ENCODE assay signal across 8 cellular contexts in the genomic region with DNA sequence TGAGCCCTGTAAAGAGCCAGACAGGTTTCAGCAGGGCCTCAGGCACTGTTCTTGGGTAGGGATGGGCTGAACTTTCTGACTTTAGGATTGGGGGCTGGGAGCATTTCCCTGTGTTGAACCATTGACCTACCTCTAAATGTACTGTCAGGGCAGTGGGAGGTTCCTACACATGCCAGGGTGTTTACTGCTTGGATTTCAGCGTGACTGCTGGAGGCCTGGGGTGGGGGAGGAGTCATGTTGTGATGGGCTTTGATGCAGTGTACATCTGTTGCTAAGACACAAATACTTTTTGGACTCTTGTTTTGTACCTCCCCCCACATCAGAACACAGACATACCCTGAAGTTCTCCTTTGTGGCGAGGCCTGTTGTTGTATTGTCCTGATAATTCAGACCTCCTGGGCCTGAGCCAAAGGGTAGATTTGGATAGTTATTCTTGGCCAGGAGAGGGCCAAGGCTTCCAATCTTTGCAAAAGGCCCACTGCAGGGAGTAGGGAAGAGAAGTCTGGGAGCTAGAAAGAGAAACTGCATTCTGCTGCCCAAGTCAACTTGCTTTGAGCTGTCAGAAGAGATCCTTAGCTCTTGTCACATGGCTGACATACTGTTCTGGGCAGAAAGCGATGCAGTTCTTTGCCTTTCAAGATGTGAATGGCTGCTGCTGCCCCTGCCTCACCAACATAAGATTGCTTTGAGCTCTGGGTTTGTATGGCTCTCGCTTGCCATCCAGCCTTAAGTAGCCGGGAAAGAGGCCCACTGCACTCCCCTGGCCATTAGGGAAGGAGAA. TPM values are rescaled to one million over a fixed set of nuclear protein-coding genes. Genes with fewer than 3 reads are reported as not detected.
DNase-seq lines count a peak whose midpoint lies in the region; ATAC-seq, FAIRE-seq and TF ChIP-seq lines count a peak whose summit lies in the region.

No MANE protein-coding gene starts in this region.

- TF ChIP-seq RAD21 in liver (IDR thresholded peaks at IDR 0.05), result peak; percentile 14 to 16

- TF ChIP-seq CTCF in chondrocyte (IDR thresholded peaks at IDR 0.05), result peak; percentile 37
- peak; percentile 3 for TF ChIP-seq CTCF in liver (IDR thresholded peaks at IDR 0.05; ENCODE audit: low read depth, low read length, missing input control)
- TF ChIP-seq CTCF in transverse colon (IDR thresholded peaks at IDR 0.05), result no peak

- FAIRE-seq in frontal cortex (lab: Jason Lieb, UNC), result no peak

- H3K9me3 Mint-ChIP-seq in CD4-positive, CD25-positive, alpha-beta regulatory T cell, result no peaks in the 10 kb centered on the region
- H3K9me3 Mint-ChIP-seq in chondrocyte (ENCODE audit: low read depth), result no peaks in the 10 kb centered on the region

- peaks cover 10 to 78% (median 48%) of the 10 kb centered on the region in 4 donors for H3K4me1 Mint-ChIP-seq in CD4-positive, CD25-positive, alpha-beta regulatory T cell
- peaks cover 79% of the 10 kb centered on the region for H3K4me1 Mint-ChIP-seq in chondrocyte (ENCODE audit: low read depth)

- 49% methylated on average over 5 of the region's 5 CpGs for WGBS in liver
- WGBS in transverse colon (ENCODE audit: low coverage in 1 of 2), 2 donors, result 39 to 57% methylated on average over 3 to 5 of the region's 5 CpGs

- peak overlapping the region in 2 of 3 donors; percentile 28 to 83 for H3K27ac Mint-ChIP-seq in CD4-positive, CD25-positive, alpha-beta regulatory T cell
- H3K27ac Mint-ChIP-seq in chondrocyte (ENCODE audit: unreplicated experiment), result peak overlapping the region; percentile 100

- no peak overlapping the region for H3K27ac ChIP-seq in CD4-positive, CD25-positive, alpha-beta regulatory T cell (ENCODE audit: insufficient read depth, low read length, poor library complexity, severe bottlenecking)
- H3K27ac ChIP-seq in liver (ENCODE audit: low read depth in 1 of 2, low read length in 2 of 2), result peak overlapping the region; percentile 93 to 99
- peak overlapping the region; percentile 97 to 99 (median 98) for H3K27ac ChIP-seq in transverse colon

- H3K27me3 Mint-ChIP-seq in CD4-positive, CD25-positive, alpha-beta regulatory T cell, result peaks cover 4% of the 10 kb centered on the region
- H3K27me3 Mint-ChIP-seq in chondrocyte (ENCODE audit: low read depth), result no peaks in the 10 kb centered on the region

- no peak overlapping the region for H3K4me3 ChIP-seq in CD4-positive, CD25-positive, alpha-beta regulatory T cell (ENCODE audit: low read depth, low read length)
- peak overlapping the region; percentile 5 to 12 (median 9) for H3K4me3 ChIP-seq in liver (ENCODE audit: low read depth in 1 of 3, low read length in 3 of 3)
- H3K4me3 ChIP-seq in transverse colon, result peak overlapping the region in 1 of 4 donors; percentile 87

- peaks cover 46% of the 10 kb centered on the region for H3K4me1 ChIP-seq in CD4-positive, CD25-positive, alpha-beta regulatory T cell (ENCODE audit: control insufficient read depth, insufficient read depth, low read length, poor library complexity, severe bottlenecking)
- peaks cover 31 to 66% (median 53%) of the 10 kb centered on the region in 4 donors for H3K4me1 ChIP-seq in liver (ENCODE audit: control insufficient read depth in 4 of 4, insufficient read depth in 4 of 4, low read length in 3 of 4)
- peaks cover 44 to 73% (median 67%) of the 10 kb centered on the region in 4 donors for H3K4me1 ChIP-seq in transverse colon

- no peak for DNase-seq in CD4-positive, CD25-positive, alpha-beta regulatory T cell
- peak; percentile 24 for DNase-seq in NCI-H2227 treated with DMSO at 0.1 percent for 48 hours (lab: John Stamatoyannopoulos, UW)
- no peak for DNase-seq in chondrocyte (ENCODE audit: low spot score)
- DNase-seq in transverse colon, result peak; percentile 50
- no peak for DNase-seq in frontal cortex (ENCODE audit: low spot score in 2 of 2)

- intact Hi-C loops in transverse colon (cut with DNase I; ENCODE audit: low total_unique reads), result no loop called here

- no peak for ATAC-seq in CD4-positive, CD25-positive, alpha-beta regulatory T cell (ENCODE audit: low read depth in 2 of 2)
- ATAC-seq in HG02678 (IDR thresholded peaks at IDR 0.05; ENCODE audit: unreplicated experiment) (no peak), GM21360 (IDR thresholded peaks at IDR 0.05; ENCODE audit: unreplicated experiment) (no peak)

- H3K27me3 ChIP-seq in CD4-positive, CD25-positive, alpha-beta regulatory T cell (ENCODE audit: control insufficient read depth, insufficient read depth, low read length), result no peaks in the 10 kb centered on the region
- H3K27me3 ChIP-seq in liver (ENCODE audit: control insufficient read depth in 4 of 4, insufficient read depth in 4 of 4, low read length in 3 of 4) (no peaks in the 10 kb centered on the region), transverse colon (no peaks in the 10 kb centered on the region)

- H3K36me3 Mint-ChIP-seq in CD4-positive, CD25-positive, alpha-beta regulatory T cell, result peaks cover 27% of the 10 kb centered on the region
- H3K36me3 Mint-ChIP-seq in chondrocyte (ENCODE audit: low read depth), result peaks cover 25% of the 10 kb centered on the region

- peaks cover 35% of the 10 kb centered on the region for H3K36me3 ChIP-seq in CD4-positive, CD25-positive, alpha-beta regulatory T cell (ENCODE audit: control insufficient read depth, insufficient read depth, low read length)
- H3K36me3 ChIP-seq in liver (ENCODE audit: control insufficient read depth in 4 of 4, insufficient read depth in 3 of 4, low read depth in 1 of 4, low read length in 3 of 4) (peaks cover 0 to 9% (median 8%) of the 10 kb centered on the region in 4 donors), transverse colon (peaks cover 0 to 13% (median 6%) of the 10 kb centered on the region in 4 donors)

- TF ChIP-seq POLR2A in transverse colon (IDR thresholded peaks at IDR 0.05), result no peak

- in situ Hi-C loops in transverse colon (cut with MboI; ENCODE audit: low pct_ligation_motif_present in 1 of 4, low pct_unique_long_range_greater_than_20kb in 1 of 4, low sequenced_read_pairs in 3 of 4), result no loop called here

- H3K9me3 ChIP-seq in CD4-positive, CD25-positive, alpha-beta regulatory T cell (ENCODE audit: control insufficient read depth in 2 of 2, low read length in 2 of 2), result no peaks in the 10 kb centered on the region
- H3K9me3 ChIP-seq in liver (ENCODE audit: control insufficient read depth in 4 of 4, low read length in 3 of 4) (no peaks in the 10 kb centered on the region), transverse colon (no peaks in the 10 kb centered on the region)

- H3K9ac ChIP-seq in liver (ENCODE audit: low read depth in 1 of 2, low read length in 2 of 2), result peak overlapping the region in 1 of 2 donors; percentile 94

- peak overlapping the region in 2 of 4 donors; percentile 7 to 38 for H3K4me3 Mint-ChIP-seq in CD4-positive, CD25-positive, alpha-beta regulatory T cell
- H3K4me3 Mint-ChIP-seq in chondrocyte (ENCODE audit: unreplicated experiment), result peak overlapping the region; percentile 94

- TF ChIP-seq EP300 in transverse colon (IDR thresholded peaks at IDR 0.05; ENCODE audit: low read depth), result no peak

TF ChIP-seq in liver, 16 proteins besides CTCF, POLR2A, EP300 and RAD21 (continues in another document):
- TF ChIP-seq GABPA (IDR thresholded peaks at IDR 0.05 in 1 of 2, conservative IDR thresholded peaks at IDR 0.05 in 1 of 2) (no peak), RXRA (IDR thresholded peaks at IDR 0.05) (peak; percentile 84 to 88), YY1 (IDR thresholded peaks at IDR 0.05) (no peak), NR2F2 (IDR thresholded peaks at IDR 0.05) (peak; percentile 54), ZBTB33 (IDR thresholded peaks at IDR 0.05) (no peak), SP1 (IDR thresholded peaks at IDR 0.05) (peak; percentile 78), HNF4A (conservative IDR thresholded peaks at IDR 0.05) (peak; percentile 78 to 80)

RNA-seq across cellular contexts. Expression of gene NFE2L1, which starts 3.7 kb away (rescaled TPM):
- total RNA-seq in CD4-positive, CD25-positive, alpha-beta regulatory T cell, result 41.0 TPM
- polyA plus RNA-seq in CD4-positive, CD25-positive, alpha-beta regulatory T cell, result 1 to 10 TPM; 6.7 to 9.9 (median 7.3) TPM
- total RNA-seq in chondrocyte (290 to 445 TPM (median 444 TPM) in 3 replicates), liver (10 to 100 TPM; 37.5 to 79.5 TPM), transverse colon (100 to 1,000 TPM; 173 to 242 (median 211) TPM), frontal cortex (22.4 TPM)
- polyA plus RNA-seq in liver, result 10 to 100 TPM; 14.3 to 77.7 TPM

RNA-seq across cellular contexts. Expression of gene COPZ2, which starts 14.3 kb away (rescaled TPM):
- total RNA-seq in CD4-positive, CD25-positive, alpha-beta regulatory T cell, result 0.59 TPM
- 1 to 10 TPM in 3 of 4 donors, under 1 TPM in 1; 0.55 to 4.1 (median 2.6) TPM for polyA plus RNA-seq in CD4-positive, CD25-positive, alpha-beta regulatory T cell
- total RNA-seq in chondrocyte (157 to 228 TPM (median 219 TPM) in 3 replicates), liver (10 to 100 TPM in 1 of 2 donors, 1 to 10 TPM in 1; 2.6 to 13.3 TPM), transverse colon (10 to 100 TPM in 2 of 4 donors, 1 to 10 TPM in 2; 6.0 to 11.2 (median 8.3) TPM), frontal cortex (3.3 TPM)
- 10 to 100 TPM; 22.4 to 38.1 TPM for polyA plus RNA-seq in liver

RNA-seq across cellular contexts. Expression of gene CBX1, which starts 49.4 kb away (rescaled TPM):
- 19.0 TPM for total RNA-seq in CD4-positive, CD25-positive, alpha-beta regulatory T cell
- polyA plus RNA-seq in CD4-positive, CD25-positive, alpha-beta regulatory T cell, result 10 to 100 TPM; 13.9 to 22.7 (median 15.5) TPM
- total RNA-seq in chondrocyte (73.6 to 78.2 TPM (median 74.9 TPM) in 3 replicates), liver (10 to 100 TPM in 1 of 2 donors, 1 to 10 TPM in 1; 9.9 to 11.6 TPM), transverse colon (10 to 100 TPM in 2 of 4 donors, 1 to 10 TPM in 2; 3.7 to 28.3 (median 12.8) TPM), frontal cortex (95.8 TPM)
- polyA plus RNA-seq in liver, result 1 to 10 TPM; 3.4 to 9.4 TPM

RNA-seq across cellular contexts. Expression of gene SNX11, which starts 55.7 kb away (rescaled TPM):
- total RNA-seq in CD4-positive, CD25-positive, alpha-beta regulatory T cell, result 15.8 TPM
- 10 to 100 TPM; 15.1 to 22.8 (median 21.7) TPM for polyA plus RNA-seq in CD4-positive, CD25-positive, alpha-beta regulatory T cell
- total RNA-seq in chondrocyte (22.3 to 24.7 TPM (median 22.5 TPM) in 3 replicates), liver (10 to 100 TPM in 1 of 2 donors, 1 to 10 TPM in 1; 7.9 to 11.4 TPM), transverse colon (10 to 100 TPM in 3 of 4 donors, 1 to 10 TPM in 1; 2.0 to 24.3 (median 14.1) TPM), frontal cortex (9.8 TPM)
- polyA plus RNA-seq in liver, result 1 to 10 TPM; 6.4 to 9.1 TPM

Comparison
In these comparisons a context has a peak if more than half of its experiments do, and no peak if none do; other contexts are left out.
1. DNase-seq: peak in NCI-H2227 treated with DMSO at 0.1 percent for 48 hours (single experiment) and transverse colon (single experiment); none in CD4-positive, CD25-positive, alpha-beta regulatory T cell (0 of 3), chondrocyte (single experiment) and frontal cortex (0 of 2).
2. CTCF ChIP-seq: peak in chondrocyte (single experiment) and liver (single experiment); none in transverse colon (0 of 5).
3. RNA of gene COPZ2, which starts 14.3 kb away (total RNA-seq): 157 to 228 TPM in chondrocyte; 2.6 to 13.3 TPM in liver, 6.0 to 11.2 TPM in transverse colon, 3.3 TPM in frontal cortex (single experiment) and 0.59 TPM in CD4-positive, CD25-positive, alpha-beta regulatory T cell (single experiment); every median in the first group is over 10 times any median in the second.